Comparison of ENCODE assay signal across 1 cellular context in genomic region chr1:224539971-224540370, GRCh38.
TF ChIP-seq lines count a peak whose summit lies in the region.

No MANE protein-coding gene starts in this region.

TF ChIP-seq in IMR-90, 13 proteins besides CTCF, POLR2A, EP300 and RAD21 (continued from another document):
- no peak for TF ChIP-seq ELK1 (IDR thresholded peaks at IDR 0.05; ENCODE audit: borderline replicate concordance, low read depth, low read length)
- no peak for TF ChIP-seq RFX5 (IDR thresholded peaks at IDR 0.05; ENCODE audit: low read depth, low read length)
- TF ChIP-seq NFE2L2 (IDR thresholded peaks at IDR 0.05; ENCODE audit: low read depth, low read length): no peak
- no peak for TF ChIP-seq RCOR1 (IDR thresholded peaks at IDR 0.05; ENCODE audit: insufficient replicate concordance, low read length)
- TF ChIP-seq SMC3 (IDR thresholded peaks at IDR 0.05; ENCODE audit: low read depth, low read length): no peak
- TF ChIP-seq MAFK (IDR thresholded peaks at IDR 0.05; ENCODE audit: low read depth, low read length): no peak
- TF ChIP-seq MAZ (IDR thresholded peaks at IDR 0.05; ENCODE audit: borderline replicate concordance, low read depth, low read length): no peak
- no peak for TF ChIP-seq USF2 (IDR thresholded peaks at IDR 0.05; ENCODE audit: low read depth, low read length)
- TF ChIP-seq BHLHE40 (IDR thresholded peaks at IDR 0.05; ENCODE audit: low read depth, low read length): no peak
- no peak for TF ChIP-seq CEBPB (IDR thresholded peaks at IDR 0.05; ENCODE audit: low read depth, low read length)
- no peak for TF ChIP-seq MXI1 (IDR thresholded peaks at IDR 0.05; ENCODE audit: borderline replicate concordance, low read depth, low read length)
- no peak for TF ChIP-seq FOS (IDR thresholded peaks at IDR 0.05; ENCODE audit: low read depth, low read length)
